10 cellular contexts compared by ENCODE assay signal in genomic region chr12:58502236-58502635, GRCh38.
DNase-seq lines count a peak whose midpoint lies in the region; ATAC-seq and TF ChIP-seq lines count a peak whose summit lies in the region.
"Had no signal": no experiment of that assay in that cellular context is flagged by ENCODE, and none has a peak within 500 bp of the region (broad histone marks: within the 10 kb centered on the region; RNA-seq: fewer than 3 reads in every experiment).

No MANE protein-coding gene starts in this region.

- no peaks in the 10 kb centered on the region for H3K9me3 Mint-ChIP-seq in progenitor cell of endocrine pancreas (ENCODE audit: low read depth)
- H3K9me3 Mint-ChIP-seq in natural killer cell = peaks cover 0 to 5% of the 10 kb centered on the region in 2 donors
- no peaks in the 10 kb centered on the region for H3K9me3 Mint-ChIP-seq in activated CD8-positive, alpha-beta T cell treated with anti-CD3 and anti-CD28 coated beads for 36 hours

- CTCF ChIA-PET in activated CD8-positive, alpha-beta T cell treated with anti-CD3 and anti-CD28 coated beads for 36 hours (lab: Charles Lee) = no interaction called here

- H3K27ac Mint-ChIP-seq in progenitor cell of endocrine pancreas = peak overlapping the region; percentile 92
- H3K27ac Mint-ChIP-seq in natural killer cell = no peak overlapping the region
- H3K27ac Mint-ChIP-seq in activated CD8-positive, alpha-beta T cell treated with anti-CD3 and anti-CD28 coated beads for 36 hours = no peak overlapping the region

- POLR2A ChIA-PET in activated CD8-positive, alpha-beta T cell treated with anti-CD3 and anti-CD28 coated beads for 36 hours (lab: Charles Lee) = no interaction called here

- no peak overlapping the region for H3K4me3 ChIP-seq in choroid plexus epithelial cell (ENCODE audit: low read depth, low read length)

- H3K36me3 Mint-ChIP-seq in progenitor cell of endocrine pancreas (ENCODE audit: insufficient read depth) (no peaks in the 10 kb centered on the region), natural killer cell (no peaks in the 10 kb centered on the region)
- H3K36me3 Mint-ChIP-seq in activated CD8-positive, alpha-beta T cell treated with anti-CD3 and anti-CD28 coated beads for 36 hours (ENCODE audit: low read depth) = no peaks in the 10 kb centered on the region

- intact Hi-C loops in natural killer cell (cut with micrococcal nuclease) = no loop called here
- intact Hi-C loops in activated CD8-positive, alpha-beta T cell treated with anti-CD3 and anti-CD28 coated beads for 36 hours (cut with micrococcal nuclease) = no loop called here

- H3K4me3 Mint-ChIP-seq in progenitor cell of endocrine pancreas (ENCODE audit: low read depth) (no peak overlapping the region), natural killer cell (no peak overlapping the region)
- H3K4me3 Mint-ChIP-seq in activated CD8-positive, alpha-beta T cell treated with anti-CD3 and anti-CD28 coated beads for 36 hours = no peak overlapping the region

- TF ChIP-seq CTCF in choroid plexus epithelial cell (conservative IDR thresholded peaks at IDR 0.05; ENCODE audit: low read depth, low read length) = no peak
- no peak for TF ChIP-seq CTCF in progenitor cell of endocrine pancreas (IDR thresholded peaks at IDR 0.05; ENCODE audit: unreplicated experiment)
- TF ChIP-seq CTCF in natural killer cell (IDR thresholded peaks at IDR 0.05) = no peak
- TF ChIP-seq CTCF in activated CD8-positive, alpha-beta T cell treated with anti-CD3 and anti-CD28 coated beads for 36 hours (IDR thresholded peaks at IDR 0.05) = no peak

- ATAC-seq in natural killer cell = no peak
- no peak for ATAC-seq in activated CD8-positive, alpha-beta T cell treated with anti-CD3 and anti-CD28 coated beads for 36 hours
- ATAC-seq: sciatic nerve had no signal

- DNase-seq in LHCN-M2 (ENCODE audit: low read depth) (peak; percentile 68), NCI-H510A (lab: John Stamatoyannopoulos, UW) (peak; percentile 54), choroid plexus epithelial cell (ENCODE audit: low read depth) (peak; percentile 13), progenitor cell of endocrine pancreas (ENCODE audit: low spot score, unreplicated experiment) (no peak), natural killer cell (no peak), HK-2 (ENCODE audit: unreplicated experiment) (no peak)
- no peak for DNase-seq in activated CD4-positive, alpha-beta T cell treated with anti-CD3 and anti-CD28 coated beads for 1 hour
- no peak for DNase-seq in activated CD8-positive, alpha-beta T cell treated with anti-CD3 and anti-CD28 coated beads for 36 hours
- DNase-seq: DMS79 had no signal

- H3K4me1 Mint-ChIP-seq in progenitor cell of endocrine pancreas (ENCODE audit: low read depth) (peaks cover 35% of the 10 kb centered on the region), natural killer cell (no peaks in the 10 kb centered on the region)
- H3K4me1 Mint-ChIP-seq in activated CD8-positive, alpha-beta T cell treated with anti-CD3 and anti-CD28 coated beads for 36 hours (ENCODE audit: low read depth) = no peaks in the 10 kb centered on the region

- no peaks in the 10 kb centered on the region for H3K27me3 Mint-ChIP-seq in progenitor cell of endocrine pancreas
- no peaks in the 10 kb centered on the region for H3K27me3 Mint-ChIP-seq in natural killer cell (ENCODE audit: low read depth in 2 of 2)
- H3K27me3 Mint-ChIP-seq in activated CD8-positive, alpha-beta T cell treated with anti-CD3 and anti-CD28 coated beads for 36 hours = peaks cover 2% of the 10 kb centered on the region

Comparison
In these comparisons a context has a peak if more than half of its experiments do, and no peak if none do; other contexts are left out.
1. DNase-seq: peak in LHCN-M2 (single experiment), NCI-H510A (single experiment) and choroid plexus epithelial cell (single experiment); none in progenitor cell of endocrine pancreas (single experiment), activated CD4-positive, alpha-beta T cell treated with anti-CD3 and anti-CD28 coated beads for 1 hour (single experiment), natural killer cell (single experiment), HK-2 (single experiment) and activated CD8-positive, alpha-beta T cell treated with anti-CD3 and anti-CD28 coated beads for 36 hours (single experiment).